Comparison of ENCODE assay signal across 10 cellular contexts in genomic region chr3:63970596-63971468, GRCh38. TPM values are rescaled to one million over a fixed set of nuclear protein-coding genes. Genes with fewer than 3 reads are reported as not detected.
DNase-seq lines count a peak whose midpoint lies in the region; ATAC-seq lines count a peak whose summit lies in the region.
"Had no signal": no experiment of that assay in that cellular context is flagged by ENCODE, and none has a peak within 500 bp of the region (broad histone marks: within the 10 kb centered on the region; RNA-seq: fewer than 3 reads in every experiment).

No MANE protein-coding gene starts in this region.

- intact Hi-C loops in posterior vena cava (cut with DNase I): no loop called here

- H3K27ac ChIP-seq in skin epidermis: peak overlapping the region in 12 of 21 experiments; percentile 1 to 91 (median 17)
- H3K27ac ChIP-seq: epithelial cell of prostate had no signal

- H3K4me3 ChIP-seq in skin epidermis: no peak overlapping the region

- peaks cover 94% of the 10 kb centered on the region for H3K4me1 Mint-ChIP-seq in activated naive CD8-positive, alpha-beta T cell treated with anti-CD3 and anti-CD28 coated beads, Interleukin-2, amount 50 U/mL, for 24 hours

- H3K36me3 Mint-ChIP-seq in activated naive CD8-positive, alpha-beta T cell treated with anti-CD3 and anti-CD28 coated beads, Interleukin-2, amount 50 U/mL, for 24 hours (ENCODE audit: low read depth): peaks cover 9% of the 10 kb centered on the region

- peak overlapping the region; percentile 87 for H3K27ac Mint-ChIP-seq in activated naive CD8-positive, alpha-beta T cell treated with anti-CD3 and anti-CD28 coated beads, Interleukin-2, amount 50 U/mL, for 24 hours

- DNase-seq in activated naive CD8-positive, alpha-beta T cell treated with anti-CD3 and anti-CD28 coated beads, Interleukin-2, amount 50 U/mL, for 24 hours: no peak
- DNase-seq in islet precursor cell (peak; percentile 71), posterior vena cava (ENCODE audit: low spot score) (no peak), GM19240 (ENCODE audit: insufficient read length, low spot score) (no peak)
- DNase-seq: NCI-H2081 treated with DMSO at 0.1 percent for 48 hours had no signal

- H3K27me3 Mint-ChIP-seq in activated naive CD8-positive, alpha-beta T cell treated with anti-CD3 and anti-CD28 coated beads, Interleukin-2, amount 50 U/mL, for 24 hours: no peaks in the 10 kb centered on the region

- ATAC-seq in HG02610 (IDR thresholded peaks at IDR 0.05; ENCODE audit: unreplicated experiment) (peak; percentile 40), GM21737 (IDR thresholded peaks at IDR 0.05; ENCODE audit: unreplicated experiment) (no peak)
- peak; percentile 33 for ATAC-seq in activated naive CD8-positive, alpha-beta T cell treated with anti-CD3 and anti-CD28 coated beads, Interleukin-2, amount 50 U/mL, for 24 hours
- no peak for ATAC-seq in activated CD4-positive, CD25-positive, alpha-beta regulatory T cell treated with anti-CD3 and anti-CD28 coated beads, Interleukin-2, amount 50 U/mL, for 24 hours

- H3K4me3 Mint-ChIP-seq in activated naive CD8-positive, alpha-beta T cell treated with anti-CD3 and anti-CD28 coated beads, Interleukin-2, amount 50 U/mL, for 24 hours: peak overlapping the region; percentile 73

- H3K9me3 Mint-ChIP-seq in activated naive CD8-positive, alpha-beta T cell treated with anti-CD3 and anti-CD28 coated beads, Interleukin-2, amount 50 U/mL, for 24 hours: no peaks in the 10 kb centered on the region

RNA-seq across cellular contexts. Expression of gene PSMD6, which starts 52.5 kb away (rescaled TPM):
- 10 to 100 TPM; 53.3 to 62.7 TPM for total RNA-seq in posterior vena cava

RNA-seq across cellular contexts. Expression of gene SCAANT1, which starts 58.6 kb away (rescaled TPM):
- not detected for total RNA-seq in posterior vena cava

Comparison
In these comparisons a context has a peak if more than half of its experiments do, and no peak if none do; other contexts are left out.
1. ATAC-seq: peak in HG02610 (single experiment) and activated naive CD8-positive, alpha-beta T cell treated with anti-CD3 and anti-CD28 coated beads, Interleukin-2, amount 50 U/mL, for 24 hours (single experiment); none in activated CD4-positive, CD25-positive, alpha-beta regulatory T cell treated with anti-CD3 and anti-CD28 coated beads, Interleukin-2, amount 50 U/mL, for 24 hours (0 of 2) and GM21737 (single experiment).